ENCODE assay signal across 26 cellular contexts in the genomic region with DNA sequence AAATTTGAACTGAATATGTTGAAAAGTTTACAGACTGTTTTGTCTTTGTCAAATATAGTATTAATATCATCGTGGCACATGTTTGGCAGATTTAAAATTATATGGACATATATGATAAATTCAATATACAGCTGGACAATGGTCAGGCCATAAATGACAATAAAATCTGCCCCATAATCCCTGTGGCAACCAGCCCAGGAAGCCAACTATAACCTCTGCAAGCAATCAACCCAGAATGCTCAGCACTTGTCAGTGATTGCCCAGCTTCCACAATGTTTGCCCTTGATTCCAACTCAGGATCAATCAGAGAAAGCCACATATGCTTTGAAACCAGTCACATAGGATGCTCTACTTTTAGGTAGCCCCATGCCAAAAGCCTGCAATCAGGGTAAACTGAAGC.
"Had no signal": no experiment of that assay in that cellular context is flagged by ENCODE, and none has a peak within 500 bp of the region (broad histone marks: within the 10 kb centered on the region; RNA-seq: fewer than 3 reads in every experiment).

No MANE protein-coding gene starts in this region.

- DNase-seq: activated B cell treated with CpG ODN at 0.5 μM for 24 hours; activated CD4-positive, alpha-beta T cell treated with anti-CD3 and anti-CD28 coated beads for 1 hour; activated CD4-positive, alpha-beta T cell treated with anti-CD3 and anti-CD28 coated beads, Interleukin-2, amount 10 ng/mL, durations not matched to agents 24 days and 14 days; activated CD4-positive, alpha-beta T cell treated with anti-CD3 and anti-CD28 coated beads, Interleukin-2, amount 50 U/mL, for 48 hours; activated CD8-positive, alpha-beta memory T cell treated with anti-CD3 and anti-CD28 coated beads, Interleukin-2, amount 10 ng/mL, durations not matched to agents 7 days and 5 days; activated effector memory CD4-positive, alpha-beta T cell treated with anti-CD3 and anti-CD28 coated beads, Interleukin-2, amount 50 U/mL, for 16 hours; activated naive CD4-positive, alpha-beta T cell treated with anti-CD3 and anti-CD28 coated beads for 36 hours; activated T-cell treated with anti-CD3 and anti-CD28 coated beads, Interleukin-2, amount 50 U/mL, for 4 hours; amygdala; Karpas-422; NCI-H1092; NCI-H1417; NCI-H1694; NCI-H2029; NCI-H2107; NCI-H2171 treated with DMSO at 0.1 percent for 48 hours; NCI-H226; NCI-H526; NCI-H774; NK-92 treated with Interleukin-12 subunit alpha and Interleukin-12 subunit beta, amount 100 ng/mL, for 24 hours; OCI-M1; RPMI8226; T-cell; T-helper 2 cell; T1000 had no signal

- H3K4me3 ChIP-seq: SK-N-MC had no signal

- H3K27ac ChIP-seq: SK-N-MC had no signal
